ENCODE assay signal across 1 cellular context in genomic region chr16:22188595-22189442, GRCh38.
TF ChIP-seq lines count a peak whose summit lies in the region.

No MANE protein-coding gene starts in this region.

TF ChIP-seq in SK-N-SH, 30 proteins besides CTCF, POLR2A, EP300 and RAD21 (continued from another document):
- no peak for TF ChIP-seq IRF3 (IDR thresholded peaks at IDR 0.05; ENCODE audit: low read depth, low read length)
- TF ChIP-seq ELF1 (IDR thresholded peaks at IDR 0.05): no peak
- TF ChIP-seq TEAD4 (IDR thresholded peaks at IDR 0.05; ENCODE audit: borderline replicate concordance, insufficient read depth): no peak
- TF ChIP-seq GABPA (IDR thresholded peaks at IDR 0.05; ENCODE audit: low read depth): no peak
- no peak for TF ChIP-seq REST (IDR thresholded peaks at IDR 0.05; ENCODE audit: low read depth, low read length)
- TF ChIP-seq, protein P1, sequence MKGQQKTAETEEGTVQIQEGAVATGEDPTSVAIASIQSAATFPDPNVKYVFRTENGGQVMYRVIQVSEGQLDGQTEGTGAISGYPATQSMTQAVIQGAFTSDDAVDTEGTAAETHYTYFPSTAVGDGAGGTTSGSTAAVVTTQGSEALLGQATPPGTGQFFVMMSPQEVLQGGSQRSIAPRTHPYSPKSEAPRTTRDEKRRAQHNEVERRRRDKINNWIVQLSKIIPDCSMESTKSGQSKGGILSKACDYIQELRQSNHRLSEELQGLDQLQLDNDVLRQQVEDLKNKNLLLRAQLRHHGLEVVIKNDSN (IDR thresholded peaks at IDR 0.05; ENCODE audit: borderline replicate concordance, low read depth): no peak
- TF ChIP-seq JUND (IDR thresholded peaks at IDR 0.05): no peak
- no peak for TF ChIP-seq FOSL2 (IDR thresholded peaks at IDR 0.05; ENCODE audit: borderline replicate concordance, low read depth)
